Comparison of ENCODE assay signal across 15 cellular contexts in genomic region chr17:80287806-80288579, GRCh38. TPM values are rescaled to one million over a fixed set of nuclear protein-coding genes. Genes with fewer than 3 reads are reported as not detected.
DNase-seq lines count a peak whose midpoint lies in the region; ATAC-seq and TF ChIP-seq lines count a peak whose summit lies in the region.
"Had no signal": no experiment of that assay in that cellular context is flagged by ENCODE, and none has a peak within 500 bp of the region (broad histone marks: within the 10 kb centered on the region; RNA-seq: fewer than 3 reads in every experiment).

No MANE protein-coding gene starts in this region.

- no peaks in the 10 kb centered on the region for H3K27me3 Mint-ChIP-seq in activated T-cell treated with anti-CD3 and anti-CD28 coated beads, Interleukin-2, amount 50 U/mL, for 24 hours
- H3K27me3 Mint-ChIP-seq: progenitor cell of endocrine pancreas had no signal

- H3K27me3 ChIP-seq in Panc1 (ENCODE audit: control insufficient read depth, insufficient read depth, low read length) (no peaks in the 10 kb centered on the region), foreskin keratinocyte (no peaks in the 10 kb centered on the region)
- H3K27me3 ChIP-seq: adrenal gland, upper lobe of right lung had no signal

- H3K27ac ChIP-seq in Panc1 (ENCODE audit: low read length) (no peak overlapping the region), foreskin keratinocyte (no peak overlapping the region)
- H3K27ac ChIP-seq: upper lobe of right lung had no signal

- peak overlapping the region; percentile 85 for H3K27ac Mint-ChIP-seq in activated T-cell treated with anti-CD3 and anti-CD28 coated beads, Interleukin-2, amount 50 U/mL, for 24 hours
- H3K27ac Mint-ChIP-seq: progenitor cell of endocrine pancreas had no signal

- no peaks in the 10 kb centered on the region for H3K9me3 Mint-ChIP-seq in activated T-cell treated with anti-CD3 and anti-CD28 coated beads, Interleukin-2, amount 50 U/mL, for 24 hours

- ATAC-seq in Panc1: no peak
- peak; percentile 35 for ATAC-seq in foreskin keratinocyte
- no peak for ATAC-seq in GM19463 (IDR thresholded peaks at IDR 0.05; ENCODE audit: unreplicated experiment)
- ATAC-seq: upper lobe of right lung had no signal

- no peak overlapping the region for H3K4me3 ChIP-seq in Panc1 (ENCODE audit: low read depth in 2 of 2, low read length in 2 of 2)
- H3K4me3 ChIP-seq: adrenal gland, upper lobe of right lung had no signal

- no peak for TF ChIP-seq CTCF in Panc1 (IDR thresholded peaks at IDR 0.05)
- no peak for TF ChIP-seq CTCF in foreskin keratinocyte (conservative IDR thresholded peaks at IDR 0.05)

- H3K4me3 Mint-ChIP-seq in activated T-cell treated with anti-CD3 and anti-CD28 coated beads, Interleukin-2, amount 50 U/mL, for 24 hours: no peak overlapping the region

- in situ Hi-C loops in Panc1 (cut with HindIII; ENCODE audit: low pct_unique_long_range_greater_than_20kb, low sequenced_read_pairs): no loop called here

- intact Hi-C loops in Panc1 (cut with micrococcal nuclease; ENCODE audit: unreplicated experiment) (no loop called here), posterior vena cava (cut with DNase I) (no loop called here)

- no peak for DNase-seq in activated T-cell treated with anti-CD3 and anti-CD28 coated beads, Interleukin-2, amount 50 U/mL, for 24 hours
- DNase-seq in activated T-cell treated with anti-CD3 and anti-CD28 coated beads, Interleukin-2, amount 50 U/mL, for 1 hour: no peak
- DNase-seq in Panc1 (ENCODE audit: low read depth, low spot score) (no peak), foreskin keratinocyte (no peak), posterior vena cava (ENCODE audit: low spot score) (peak; percentile 80), SK-N-DZ (ENCODE audit: low spot score) (no peak), NCI-H2081 (lab: John Stamatoyannopoulos, UW) (no peak)
- DNase-seq: mesendoderm, NCI-H345, RPMI8226, T1000, upper lobe of right lung had no signal

- H3K4me1 ChIP-seq in Panc1 (ENCODE audit: control insufficient read depth, insufficient read depth, low read length) (no peaks in the 10 kb centered on the region), foreskin keratinocyte (no peaks in the 10 kb centered on the region)
- H3K4me1 ChIP-seq: upper lobe of right lung had no signal

- BruUV-seq in Panc1 (replicated peaks; lab: Mats Ljungman, UMichigan): TSS peak; percentile 67

- H3K4me1 Mint-ChIP-seq in activated T-cell treated with anti-CD3 and anti-CD28 coated beads, Interleukin-2, amount 50 U/mL, for 24 hours (ENCODE audit: low read depth): peaks cover 24% of the 10 kb centered on the region

- peaks cover 90% of the 10 kb centered on the region for H3K36me3 Mint-ChIP-seq in activated T-cell treated with anti-CD3 and anti-CD28 coated beads, Interleukin-2, amount 50 U/mL, for 24 hours (ENCODE audit: low read depth)

- H3K9me3 ChIP-seq in Panc1 (ENCODE audit: control insufficient read depth, insufficient read depth, low read depth, low read length): no peaks in the 10 kb centered on the region
- H3K9me3 ChIP-seq: adrenal gland, upper lobe of right lung had no signal

- H3K36me3 ChIP-seq in Panc1 (ENCODE audit: control insufficient read depth, insufficient read depth, low read length): peaks cover 10% of the 10 kb centered on the region

- CTCF ChIA-PET in Panc1 (lab: Charles Lee): no interaction called here

- POLR2A ChIA-PET in Panc1 (lab: Charles Lee): no interaction called here

RNA-seq across cellular contexts. Expression of gene RNF213, which starts 27.3 kb away (rescaled TPM):
- total RNA-seq in Panc1 (2021; ENCODE audit: unreplicated experiment): 230 TPM
- polyA plus RNA-seq in Panc1 (2012; ENCODE audit: insufficient read length): 174 TPM
- total RNA-seq in foreskin keratinocyte: 51.1 and 60.1 TPM in 2 replicates
- 15.4 and 15.8 TPM in 2 replicates for polyA plus RNA-seq in foreskin keratinocyte
- 10 to 100 TPM; 98.8 to 99.3 TPM for total RNA-seq in posterior vena cava
- 12.7 and 12.9 TPM in 2 replicates for polyA plus RNA-seq in SK-N-DZ (2014; cell fraction: cytosol; rRNA removed)
- 35.2 and 53.9 TPM in 2 replicates for polyA plus RNA-seq in SK-N-DZ (2014; cell fraction: nucleus; rRNA removed)
